ENCODE assay signal across 9 cellular contexts in genomic region chr6:26613717-26614683, GRCh38. TPM values are rescaled to one million over a fixed set of nuclear protein-coding genes. Genes with fewer than 3 reads are reported as not detected.
DNase-seq lines count a peak whose midpoint lies in the region; ATAC-seq and TF ChIP-seq lines count a peak whose summit lies in the region.
"Had no signal": no experiment of that assay in that cellular context is flagged by ENCODE, and none has a peak within 500 bp of the region (broad histone marks: within the 10 kb centered on the region; RNA-seq: fewer than 3 reads in every experiment).

No MANE protein-coding gene starts in this region.

- no peak for ATAC-seq in stimulated activated memory B cell treated with anti-CD40 and anti-IgM and Interleukin-4, amounts not matched to agents 10 μg/mL and 1 μg/mL and 100 μg/mL, for 72 hours

- H3K4me3 Mint-ChIP-seq in T-helper 2 cell treated with Interferon-gamma antibody and Interleukin-4, amounts not matched to agents 5 μg/mL and 100 μg/mL, for 36 hours = peak overlapping the region; percentile 56
- H3K4me3 Mint-ChIP-seq in brain (peak overlapping the region; percentile 76 to 89 (median 86)), HFFc6 (no peak overlapping the region)
- H3K4me3 Mint-ChIP-seq in stimulated activated memory B cell treated with anti-CD40 and anti-IgM and Interleukin-4, amounts not matched to agents 10 μg/mL and 1 μg/mL and 100 μg/mL, for 72 hours = peak overlapping the region; percentile 74

- no peak for DNase-seq in T-helper 2 cell treated with Interferon-gamma antibody and Interleukin-4, amounts not matched to agents 5 μg/mL and 100 μg/mL, for 36 hours (ENCODE audit: low spot score)
- DNase-seq in T-helper 2 cell = no peak
- DNase-seq in kidney epithelial cell (ENCODE audit: low read depth) = no peak
- DNase-seq in NCI-H2227 (lab: John Stamatoyannopoulos, UW; ENCODE audit: unreplicated experiment) = no peak
- no peak for DNase-seq in HFFc6
- DNase-seq in NCI-H146 (lab: John Stamatoyannopoulos, UW) = no peak
- DNase-seq: ACHN had no signal

- no peak for TF ChIP-seq CTCF in brain (conservative IDR thresholded peaks at IDR 0.05)
- no peak for TF ChIP-seq CTCF in kidney epithelial cell (IDR thresholded peaks at IDR 0.05; ENCODE audit: insufficient read depth, low read length, poor library complexity, severe bottlenecking)
- no peak for TF ChIP-seq CTCF in HFFc6 (IDR thresholded peaks at IDR 0.05)

- no peaks in the 10 kb centered on the region for H3K36me3 ChIP-seq in kidney epithelial cell (ENCODE audit: control insufficient read depth, insufficient read depth, low read length)

- no peaks in the 10 kb centered on the region for H3K9me3 Mint-ChIP-seq in T-helper 2 cell treated with Interferon-gamma antibody and Interleukin-4, amounts not matched to agents 5 μg/mL and 100 μg/mL, for 36 hours
- H3K9me3 Mint-ChIP-seq in brain = peaks cover 2 to 22% (median 8%) of the 10 kb centered on the region in 5 experiments
- H3K9me3 Mint-ChIP-seq in stimulated activated memory B cell treated with anti-CD40 and anti-IgM and Interleukin-4, amounts not matched to agents 10 μg/mL and 1 μg/mL and 100 μg/mL, for 72 hours = no peaks in the 10 kb centered on the region
- no peaks in the 10 kb centered on the region; the same call in 1 of the 2 replicates for H3K9me3 Mint-ChIP-seq in HFFc6

- peaks cover 2% of the 10 kb centered on the region for H3K4me1 Mint-ChIP-seq in T-helper 2 cell treated with Interferon-gamma antibody and Interleukin-4, amounts not matched to agents 5 μg/mL and 100 μg/mL, for 36 hours (ENCODE audit: low read depth)
- H3K4me1 Mint-ChIP-seq in brain = peaks cover 21% of the 10 kb centered on the region
- peaks cover 11% of the 10 kb centered on the region for H3K4me1 Mint-ChIP-seq in stimulated activated memory B cell treated with anti-CD40 and anti-IgM and Interleukin-4, amounts not matched to agents 10 μg/mL and 1 μg/mL and 100 μg/mL, for 72 hours
- H3K4me1 Mint-ChIP-seq in HFFc6 (ENCODE audit: low read depth) = no peaks in the 10 kb centered on the region

- no peaks in the 10 kb centered on the region for H3K36me3 Mint-ChIP-seq in T-helper 2 cell treated with Interferon-gamma antibody and Interleukin-4, amounts not matched to agents 5 μg/mL and 100 μg/mL, for 36 hours (ENCODE audit: low read depth)
- H3K36me3 Mint-ChIP-seq in brain = no peaks in the 10 kb centered on the region
- no peaks in the 10 kb centered on the region for H3K36me3 Mint-ChIP-seq in stimulated activated memory B cell treated with anti-CD40 and anti-IgM and Interleukin-4, amounts not matched to agents 10 μg/mL and 1 μg/mL and 100 μg/mL, for 72 hours
- no peaks in the 10 kb centered on the region for H3K36me3 Mint-ChIP-seq in HFFc6 (ENCODE audit: low read depth)

- H3K4me3 ChIP-seq in kidney epithelial cell (ENCODE audit: low read depth, low read length) = peak overlapping the region; percentile 3

- H3K27me3 Mint-ChIP-seq in T-helper 2 cell treated with Interferon-gamma antibody and Interleukin-4, amounts not matched to agents 5 μg/mL and 100 μg/mL, for 36 hours (ENCODE audit: low read depth) = peaks cover 53% of the 10 kb centered on the region
- H3K27me3 Mint-ChIP-seq in brain = peaks cover 78% of the 10 kb centered on the region
- peaks cover 45% of the 10 kb centered on the region for H3K27me3 Mint-ChIP-seq in stimulated activated memory B cell treated with anti-CD40 and anti-IgM and Interleukin-4, amounts not matched to agents 10 μg/mL and 1 μg/mL and 100 μg/mL, for 72 hours
- peaks cover 29% of the 10 kb centered on the region for H3K27me3 Mint-ChIP-seq in HFFc6 (ENCODE audit: insufficient read depth)

- no peak overlapping the region for H3K27ac Mint-ChIP-seq in T-helper 2 cell treated with Interferon-gamma antibody and Interleukin-4, amounts not matched to agents 5 μg/mL and 100 μg/mL, for 36 hours
- H3K27ac Mint-ChIP-seq in brain (no peak overlapping the region), HFFc6 (no peak overlapping the region)
- H3K27ac Mint-ChIP-seq in stimulated activated memory B cell treated with anti-CD40 and anti-IgM and Interleukin-4, amounts not matched to agents 10 μg/mL and 1 μg/mL and 100 μg/mL, for 72 hours = peak overlapping the region; percentile 40

- peaks cover 28% of the 10 kb centered on the region for H3K27me3 ChIP-seq in kidney epithelial cell (ENCODE audit: control insufficient read depth, insufficient read depth, low read length)

RNA-seq across cellular contexts. Expression of gene ABT1, which starts 17.2 kb away (rescaled TPM):
- 16.0 TPM for polyA plus RNA-seq in brain (ENCODE audit: insufficient read depth, low read depth, low replicate concordance)
- total RNA-seq in kidney epithelial cell = 20.7 and 21.6 TPM in 2 replicates
- 10 to 100 TPM; 14.2 to 17.2 (median 15.5) TPM for total RNA-seq in HFFc6 (2021; fragmentation: NEBNext Ultra II Directional; extraction: Animal tissue kit (Norgen Biotek cat#: 25700))

RNA-seq across cellular contexts. Expression of gene ZNF322, which starts 45.5 kb away (rescaled TPM):
- polyA plus RNA-seq in brain (ENCODE audit: insufficient read depth, low read depth, low replicate concordance) = 8.6 TPM
- total RNA-seq in kidney epithelial cell = 17.8 and 22.7 TPM in 2 replicates
- total RNA-seq in HFFc6 (2021; fragmentation: NEBNext Ultra II Directional; extraction: Animal tissue kit (Norgen Biotek cat#: 25700)) = 10 to 100 TPM; 15.1 to 17.7 (median 16.3) TPM
